28 cellular contexts compared by ENCODE assay signal in the genomic region with DNA sequence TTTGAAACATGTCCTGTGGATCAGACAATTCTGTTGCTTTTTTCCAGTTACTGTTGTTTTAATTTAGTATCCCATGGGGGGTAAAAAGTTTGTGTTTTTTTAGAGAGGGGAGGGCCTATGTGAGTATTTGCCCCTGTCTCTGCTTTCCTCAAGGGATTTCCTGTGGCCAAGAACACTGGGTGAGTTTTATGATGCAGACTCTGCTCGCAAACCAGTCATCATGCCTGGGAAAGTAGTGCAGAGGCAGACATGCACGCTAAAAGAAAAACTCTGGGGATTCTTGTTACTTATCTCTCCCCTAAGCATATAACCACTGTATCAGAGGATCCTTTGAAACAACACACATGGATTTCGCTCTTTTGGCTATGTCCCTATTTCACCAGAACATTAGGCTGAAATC.
DNase-seq lines count a peak whose midpoint lies in the region; ATAC-seq and TF ChIP-seq lines count a peak whose summit lies in the region.
"Had no signal": no experiment of that assay in that cellular context is flagged by ENCODE, and none has a peak within 500 bp of the region (broad histone marks: within the 10 kb centered on the region; RNA-seq: fewer than 3 reads in every experiment).

No MANE protein-coding gene starts in this region.

- peak overlapping the region; percentile 13 for H3K27ac Mint-ChIP-seq in osteocyte (ENCODE audit: unreplicated experiment)
- H3K27ac Mint-ChIP-seq: activated CD4-positive, alpha-beta T cell treated with anti-CD3 and anti-CD28 coated beads for 36 hours; activated naive CD8-positive, alpha-beta T cell treated with anti-CD3 and anti-CD28 coated beads for 36 hours; memory B cell; stimulated activated naive CD8-positive, alpha-beta T cell treated with anti-CD3 and anti-CD28 coated beads, Interleukin-15, amount 100 ng/mL, for 72 hours; T-helper 2 cell treated with Interferon-gamma antibody and Interleukin-4, amounts not matched to agents 5 μg/mL and 100 μg/mL, for 36 hours had no signal

- no peaks in the 10 kb centered on the region for H3K9me3 ChIP-seq in BLaER1 treated with 17β-estradiol and CSF1 and Interleukin-3, amounts not matched to agents 10 nM and 100 nM (replicated peaks in 1 of 11)
- H3K9me3 ChIP-seq in heart left ventricle (peaks cover 0 to 8% (median 0%) of the 10 kb centered on the region in 12 donors), upper lobe of left lung (no peaks in the 10 kb centered on the region), vagina (no peaks in the 10 kb centered on the region)
- H3K9me3 ChIP-seq: ascending aorta, psoas muscle, tibial artery had no signal

- WGBS in heart left ventricle, 4 donors = 50 to 57% (median 52%) methylated on average over 3 of the region's 3 CpGs
- 69 to 89% methylated on average over 3 of the region's 3 CpGs for WGBS in upper lobe of left lung, 2 donors

- intact Hi-C loops in heart left ventricle (cut with DNase I) (no loop called here), vagina (cut with DNase I) (no loop called here)

- ATAC-seq in heart left ventricle (peak; percentile 15 to 60 (median 46)), upper lobe of left lung (ENCODE audit: low FRiP score in 2 of 2) (no peak)
- ATAC-seq: activated CD4-positive, alpha-beta T cell treated with anti-CD3 and anti-CD28 coated beads for 36 hours; left colon; psoas muscle; stimulated activated naive CD8-positive, alpha-beta T cell treated with anti-CD3 and anti-CD28 coated beads, Interleukin-15, amount 100 ng/mL, for 72 hours had no signal

- in situ Hi-C loops in astrocyte of the spinal cord (cut with HindIII; ENCODE audit: low sequenced_read_pairs) = no loop called here
- in situ Hi-C loops in GM13976 (cut with MboI; ENCODE audit: low sequenced_read_pairs, unreplicated experiment) = no loop called here

- H4K20me1 ChIP-seq in BLaER1 treated with 17β-estradiol and CSF1 and Interleukin-3, amounts not matched to agents 10 nM and 100 nM = no peaks in the 10 kb centered on the region

- no peak overlapping the region for H3K27ac ChIP-seq in BLaER1 treated with 17β-estradiol and CSF1 and Interleukin-3, amounts not matched to agents 10 nM and 100 nM
- H3K27ac ChIP-seq in heart left ventricle (no peak overlapping the region), upper lobe of left lung (no peak overlapping the region), vagina (no peak overlapping the region)
- H3K27ac ChIP-seq: ascending aorta, C4-2B, psoas muscle, skin epidermis, tibial artery had no signal

- no peaks in the 10 kb centered on the region for H3K27me3 Mint-ChIP-seq in osteocyte (ENCODE audit: unreplicated experiment)
- H3K27me3 Mint-ChIP-seq: activated CD4-positive, alpha-beta T cell treated with anti-CD3 and anti-CD28 coated beads for 36 hours; activated naive CD8-positive, alpha-beta T cell treated with anti-CD3 and anti-CD28 coated beads for 36 hours; memory B cell; stimulated activated naive CD8-positive, alpha-beta T cell treated with anti-CD3 and anti-CD28 coated beads, Interleukin-15, amount 100 ng/mL, for 72 hours had no signal

- no peak for TF ChIP-seq CTCF in astrocyte of the spinal cord (IDR thresholded peaks at IDR 0.05; ENCODE audit: low read depth, low read length)
- no peak for TF ChIP-seq CTCF in heart left ventricle (IDR thresholded peaks at IDR 0.05)
- TF ChIP-seq CTCF in osteocyte (IDR thresholded peaks at IDR 0.05) = no peak
- TF ChIP-seq CTCF in upper lobe of left lung (IDR thresholded peaks at IDR 0.05) = no peak
- TF ChIP-seq CTCF in vagina (IDR thresholded peaks at IDR 0.05) = no peak
- no peak for TF ChIP-seq CTCF in GM13976 (IDR thresholded peaks at IDR 0.05; ENCODE audit: borderline replicate concordance, control extremely low read depth, extremely low read depth, insufficient read depth, missing control alignments)

- DNase-seq in astrocyte of the spinal cord (ENCODE audit: low read depth, low spot score) (peak; percentile 1), heart left ventricle (peak in 3 of 5 donors; percentile 21 to 25 (median 25)), osteocyte (ENCODE audit: extremely low spot score, unreplicated experiment) (no peak), upper lobe of left lung (no peak), vagina (ENCODE audit: extremely low spot score in 2 of 2) (no peak), GM13976 (ENCODE audit: low spot score) (no peak), EL (no peak)
- DNase-seq: activated CD4-positive, alpha-beta T cell treated with anti-CD3 and anti-CD28 coated beads for 36 hours; activated effector memory CD4-positive, alpha-beta T cell treated with Interleukin-2 at 50 U/mL for 16 hours; activated naive CD8-positive, alpha-beta T cell treated with anti-CD3 and anti-CD28 coated beads for 36 hours; cerebellar nuclear complex; DMS79 treated with DMSO at 0.1 percent for 48 hours; GOT3; head of caudate nucleus; left colon; NCI-H1694; OCI-M1; psoas muscle; stimulated activated CD4-positive, alpha-beta T cell treated with anti-CD3 and anti-CD28 coated beads, Interleukin-1b, Interleukin-23, amount 100 ng/mL, for 48 hours; stimulated activated CD8-positive, alpha-beta memory T cell treated with anti-CD3 and anti-CD28 coated beads, Interleukin-4, amount 100 ng/mL, for 48 hours; stimulated activated naive CD8-positive, alpha-beta T cell treated with anti-CD3 and anti-CD28 coated beads, Interleukin-15, amount 100 ng/mL, for 72 hours; tibial artery had no signal

- no peak overlapping the region for H3K4me3 Mint-ChIP-seq in osteocyte (ENCODE audit: unreplicated experiment)
- H3K4me3 Mint-ChIP-seq: activated CD4-positive, alpha-beta T cell treated with anti-CD3 and anti-CD28 coated beads for 36 hours; activated naive CD8-positive, alpha-beta T cell treated with anti-CD3 and anti-CD28 coated beads for 36 hours; memory B cell; stimulated activated naive CD8-positive, alpha-beta T cell treated with anti-CD3 and anti-CD28 coated beads, Interleukin-15, amount 100 ng/mL, for 72 hours; T-helper 2 cell treated with Interferon-gamma antibody and Interleukin-4, amounts not matched to agents 5 μg/mL and 100 μg/mL, for 36 hours had no signal

- H3K9me3 Mint-ChIP-seq in osteocyte (ENCODE audit: unreplicated experiment) = peaks cover 7% of the 10 kb centered on the region

- H3K4me2 ChIP-seq in BLaER1 treated with 17β-estradiol and CSF1 and Interleukin-3, amounts not matched to agents 10 nM and 100 nM = peak overlapping the region in 8 of 11 experiments; percentile 4 to 40 (median 25); a peak in 11 of 22 replicates

- peaks cover 0 to 11% (median 7%) of the 10 kb centered on the region in 10 experiments; a peak in 8 of 20 replicates for H3K4me1 ChIP-seq in BLaER1 treated with 17β-estradiol and CSF1 and Interleukin-3, amounts not matched to agents 10 nM and 100 nM
- H3K4me1 ChIP-seq in heart left ventricle = no peaks in the 10 kb centered on the region
- no peaks in the 10 kb centered on the region for H3K4me1 ChIP-seq in upper lobe of left lung
- H3K4me1 ChIP-seq in vagina = no peaks in the 10 kb centered on the region
- H3K4me1 ChIP-seq: ascending aorta, psoas muscle had no signal

- H3K9ac ChIP-seq in BLaER1 treated with 17β-estradiol and CSF1 and Interleukin-3, amounts not matched to agents 10 nM and 100 nM = no peak overlapping the region

- H3K36me3 Mint-ChIP-seq in osteocyte (ENCODE audit: unreplicated experiment) = no peaks in the 10 kb centered on the region
- H3K36me3 Mint-ChIP-seq: activated naive CD8-positive, alpha-beta T cell treated with anti-CD3 and anti-CD28 coated beads for 36 hours; memory B cell had no signal

- no peak for TF ChIP-seq EP300 in upper lobe of left lung (IDR thresholded peaks at IDR 0.05)

- no peaks in the 10 kb centered on the region for H3K36me3 ChIP-seq in BLaER1 treated with 17β-estradiol and CSF1 and Interleukin-3, amounts not matched to agents 10 nM and 100 nM
- no peaks in the 10 kb centered on the region for H3K36me3 ChIP-seq in heart left ventricle
- H3K36me3 ChIP-seq in upper lobe of left lung = no peaks in the 10 kb centered on the region
- no peaks in the 10 kb centered on the region for H3K36me3 ChIP-seq in vagina
- H3K36me3 ChIP-seq: ascending aorta, tibial artery had no signal

- H3K4me1 Mint-ChIP-seq in osteocyte (ENCODE audit: unreplicated experiment) = peaks cover 17% of the 10 kb centered on the region
- H3K4me1 Mint-ChIP-seq: activated CD4-positive, alpha-beta T cell treated with anti-CD3 and anti-CD28 coated beads for 36 hours; activated naive CD8-positive, alpha-beta T cell treated with anti-CD3 and anti-CD28 coated beads for 36 hours; memory B cell; stimulated activated naive CD8-positive, alpha-beta T cell treated with anti-CD3 and anti-CD28 coated beads, Interleukin-15, amount 100 ng/mL, for 72 hours had no signal

- H3K27me3 ChIP-seq in BLaER1 treated with 17β-estradiol and CSF1 and Interleukin-3, amounts not matched to agents 10 nM and 100 nM = no peaks in the 10 kb centered on the region
- H3K27me3 ChIP-seq in heart left ventricle (no peaks in the 10 kb centered on the region), upper lobe of left lung (no peaks in the 10 kb centered on the region), vagina (no peaks in the 10 kb centered on the region)
- H3K27me3 ChIP-seq: ascending aorta, tibial artery had no signal

- no peak overlapping the region for H3K4me3 ChIP-seq in BLaER1 treated with 17β-estradiol and CSF1 and Interleukin-3, amounts not matched to agents 10 nM and 100 nM
- H3K4me3 ChIP-seq in astrocyte of the spinal cord (ENCODE audit: low read depth, low read length) = no peak overlapping the region
- no peak overlapping the region for H3K4me3 ChIP-seq in heart left ventricle
- no peak overlapping the region for H3K4me3 ChIP-seq in upper lobe of left lung
- no peak overlapping the region for H3K4me3 ChIP-seq in vagina
- H3K4me3 ChIP-seq: ascending aorta, psoas muscle, skin epidermis, tibial artery had no signal

- no peak for TF ChIP-seq POLR2A in heart left ventricle (IDR thresholded peaks at IDR 0.05)
- no peak for TF ChIP-seq POLR2A in upper lobe of left lung (IDR thresholded peaks at IDR 0.05)
- TF ChIP-seq POLR2A in vagina (IDR thresholded peaks at IDR 0.05) = no peak

Comparison
In these comparisons a context has a peak if more than half of its experiments do, and no peak if none do; other contexts are left out.
1. DNase-seq: peak in astrocyte of the spinal cord (single experiment) and heart left ventricle (3 of 5); none in osteocyte (single experiment), upper lobe of left lung (0 of 2), vagina (0 of 2), GM13976 (single experiment) and EL (single experiment).
2. ATAC-seq: peak in heart left ventricle (4 of 4); none in upper lobe of left lung (0 of 2).